ENCODE assay signal across 16 cellular contexts in the genomic region with DNA sequence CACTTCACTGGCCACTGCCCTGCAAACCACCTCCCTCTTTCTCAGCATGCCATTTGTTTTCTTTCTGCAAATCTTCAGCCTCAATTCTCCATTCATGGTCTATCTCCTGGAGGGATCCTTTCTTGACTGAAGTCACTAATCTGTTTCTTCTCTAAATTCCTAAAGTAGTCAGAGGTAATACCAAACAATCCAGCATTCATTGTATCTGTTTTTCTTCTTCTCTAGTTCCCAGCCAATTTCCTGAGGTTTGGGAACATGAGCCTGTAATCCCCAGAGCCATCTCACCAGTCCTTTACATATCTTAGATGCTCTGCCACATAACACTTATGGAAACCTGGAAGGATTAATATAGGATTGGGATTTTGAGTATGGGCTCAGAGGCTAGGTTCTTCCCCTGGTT.
DNase-seq lines count a peak whose midpoint lies in the region; ATAC-seq lines count a peak whose summit lies in the region.
"Had no signal": no experiment of that assay in that cellular context is flagged by ENCODE, and none has a peak within 500 bp of the region (broad histone marks: within the 10 kb centered on the region; RNA-seq: fewer than 3 reads in every experiment).

No MANE protein-coding gene starts in this region.

- H3K36me3 ChIP-seq in naive thymus-derived CD4-positive, alpha-beta T cell (ENCODE audit: control insufficient read depth in 2 of 3, insufficient read depth in 3 of 3, low read length in 3 of 3) = no peaks in the 10 kb centered on the region
- H3K36me3 ChIP-seq: breast epithelium, WERI-Rb-1 had no signal

- no peaks in the 10 kb centered on the region for H3K9me3 ChIP-seq in naive thymus-derived CD4-positive, alpha-beta T cell (ENCODE audit: control insufficient read depth in 2 of 3, low read length in 3 of 3)
- H3K9me3 ChIP-seq: breast epithelium, gastroesophageal sphincter, SJSA1, testis had no signal

- H3K4me1 ChIP-seq in naive thymus-derived CD4-positive, alpha-beta T cell (ENCODE audit: control insufficient read depth in 2 of 2, insufficient read depth in 2 of 2, low read length in 2 of 2) = peaks cover 40 to 58% of the 10 kb centered on the region in 2 donors

- peaks cover 62% of the 10 kb centered on the region for H3K36me3 Mint-ChIP-seq in stimulated activated naive CD8-positive, alpha-beta T cell treated with anti-CD3 and anti-CD28 coated beads, Interleukin-15, Interleukin-2, amounts not matched to agents 100 ng/mL and 50 ng/mL, for 24 hours (ENCODE audit: low read depth)
- peaks cover 5% of the 10 kb centered on the region for H3K36me3 Mint-ChIP-seq in activated naive CD8-positive, alpha-beta T cell
- H3K36me3 Mint-ChIP-seq in naive thymus-derived CD4-positive, alpha-beta T cell = peaks cover 0 to 17% (median 0%) of the 10 kb centered on the region in 5 donors

- intact Hi-C loops in naive thymus-derived CD4-positive, alpha-beta T cell (cut with micrococcal nuclease) = loop anchor here (1.0 to 10.0 kb wide), 7 partner anchors 27 to 352 kb away; partner anchors contain the start of genes MICAL2 (in 1 of the 2) and USP47 (in 1 of the 2)
- intact Hi-C loops in posterior vena cava (cut with DNase I) = no loop called here

- H3K27me3 ChIP-seq in naive thymus-derived CD4-positive, alpha-beta T cell (ENCODE audit: control insufficient read depth in 2 of 2, insufficient read depth in 2 of 2, low read length in 2 of 2) = no peaks in the 10 kb centered on the region
- H3K27me3 ChIP-seq: breast epithelium, gastroesophageal sphincter, SJSA1, testis had no signal

- CTCF ChIA-PET in naive thymus-derived CD4-positive, alpha-beta T cell (lab: Charles Lee) = no interaction called here

- H3K9me3 Mint-ChIP-seq in stimulated activated naive CD8-positive, alpha-beta T cell treated with anti-CD3 and anti-CD28 coated beads, Interleukin-15, Interleukin-2, amounts not matched to agents 100 ng/mL and 50 ng/mL, for 24 hours = no peaks in the 10 kb centered on the region
- no peaks in the 10 kb centered on the region for H3K9me3 Mint-ChIP-seq in activated naive CD8-positive, alpha-beta T cell (ENCODE audit: low read depth)
- no peaks in the 10 kb centered on the region for H3K9me3 Mint-ChIP-seq in naive thymus-derived CD4-positive, alpha-beta T cell

- POLR2A ChIA-PET in naive thymus-derived CD4-positive, alpha-beta T cell (lab: Charles Lee) = interaction anchor here (0.6 kb wide), 1 partner anchor 106 kb away, joined by 3 read pairs; no protein-coding TSS in a partner anchor

- H3K4me3 Mint-ChIP-seq in stimulated activated naive CD8-positive, alpha-beta T cell treated with anti-CD3 and anti-CD28 coated beads, Interleukin-15, Interleukin-2, amounts not matched to agents 100 ng/mL and 50 ng/mL, for 24 hours = peak overlapping the region; percentile 97
- H3K4me3 Mint-ChIP-seq in activated naive CD8-positive, alpha-beta T cell = peak overlapping the region; percentile 92
- peak overlapping the region; percentile 68 to 92 (median 81) for H3K4me3 Mint-ChIP-seq in naive thymus-derived CD4-positive, alpha-beta T cell

- H3K4me3 ChIP-seq in naive thymus-derived CD4-positive, alpha-beta T cell (ENCODE audit: low read length) = peak overlapping the region; percentile 41
- H3K4me3 ChIP-seq: breast epithelium, gastroesophageal sphincter, SJSA1, testis had no signal

- DNase-seq in stimulated activated naive CD8-positive, alpha-beta T cell treated with anti-CD3 and anti-CD28 coated beads, Interleukin-15, Interleukin-2, amounts not matched to agents 100 U/mL and 50 U/mL, for 24 hours = no peak
- DNase-seq in naive thymus-derived CD4-positive, alpha-beta T cell = no peak
- no peak for DNase-seq in GM19240 (ENCODE audit: insufficient read length, low spot score)
- DNase-seq in posterior vena cava (ENCODE audit: low spot score) = no peak
- DNase-seq: DMS79 treated with DMSO at 0.1 percent for 48 hours, mesenchymal stem cell, NCI-H2171, testis, WERI-Rb-1 had no signal

- H3K4me1 Mint-ChIP-seq in stimulated activated naive CD8-positive, alpha-beta T cell treated with anti-CD3 and anti-CD28 coated beads, Interleukin-15, Interleukin-2, amounts not matched to agents 100 ng/mL and 50 ng/mL, for 24 hours (ENCODE audit: low read depth) = peaks cover 88% of the 10 kb centered on the region
- peaks cover 75% of the 10 kb centered on the region for H3K4me1 Mint-ChIP-seq in activated naive CD8-positive, alpha-beta T cell (ENCODE audit: low read depth)
- H3K4me1 Mint-ChIP-seq in naive thymus-derived CD4-positive, alpha-beta T cell = peaks cover 51 to 84% (median 73%) of the 10 kb centered on the region in 7 donors

- H3K27me3 Mint-ChIP-seq in stimulated activated naive CD8-positive, alpha-beta T cell treated with anti-CD3 and anti-CD28 coated beads, Interleukin-15, Interleukin-2, amounts not matched to agents 100 ng/mL and 50 ng/mL, for 24 hours = no peaks in the 10 kb centered on the region
- no peaks in the 10 kb centered on the region for H3K27me3 Mint-ChIP-seq in activated naive CD8-positive, alpha-beta T cell
- H3K27me3 Mint-ChIP-seq in naive thymus-derived CD4-positive, alpha-beta T cell = no peaks in the 10 kb centered on the region

- no peak for ATAC-seq in stimulated activated naive CD8-positive, alpha-beta T cell treated with anti-CD3 and anti-CD28 coated beads, Interleukin-15, Interleukin-2, amounts not matched to agents 100 U/mL and 50 U/mL, for 24 hours
- no peak for ATAC-seq in naive thymus-derived CD4-positive, alpha-beta T cell
- ATAC-seq in GM21423 (IDR thresholded peaks at IDR 0.05; ENCODE audit: unreplicated experiment) = no peak
- ATAC-seq in GM21381 (IDR thresholded peaks at IDR 0.05; ENCODE audit: unreplicated experiment) = no peak
- ATAC-seq: gastroesophageal sphincter had no signal

- peak overlapping the region; percentile 57 for H3K27ac ChIP-seq in naive thymus-derived CD4-positive, alpha-beta T cell (ENCODE audit: low read depth, low read length)
- H3K27ac ChIP-seq: breast epithelium, SJSA1, WERI-Rb-1 had no signal

- peak overlapping the region; percentile 98 for H3K27ac Mint-ChIP-seq in stimulated activated naive CD8-positive, alpha-beta T cell treated with anti-CD3 and anti-CD28 coated beads, Interleukin-15, Interleukin-2, amounts not matched to agents 100 ng/mL and 50 ng/mL, for 24 hours
- H3K27ac Mint-ChIP-seq in activated naive CD8-positive, alpha-beta T cell = peak overlapping the region; percentile 96
- H3K27ac Mint-ChIP-seq in naive thymus-derived CD4-positive, alpha-beta T cell = peak overlapping the region; percentile 91 to 97 (median 94)

Comparison
In these comparisons a context has a peak if more than half of its experiments do, and no peak if none do; other contexts are left out.
1. intact Hi-C loops: an anchor here in naive thymus-derived CD4-positive, alpha-beta T cell (1.0 to 10.0 kb wide); none called in posterior vena cava.